ENCODE assay signal across 24 cellular contexts in the genomic region with DNA sequence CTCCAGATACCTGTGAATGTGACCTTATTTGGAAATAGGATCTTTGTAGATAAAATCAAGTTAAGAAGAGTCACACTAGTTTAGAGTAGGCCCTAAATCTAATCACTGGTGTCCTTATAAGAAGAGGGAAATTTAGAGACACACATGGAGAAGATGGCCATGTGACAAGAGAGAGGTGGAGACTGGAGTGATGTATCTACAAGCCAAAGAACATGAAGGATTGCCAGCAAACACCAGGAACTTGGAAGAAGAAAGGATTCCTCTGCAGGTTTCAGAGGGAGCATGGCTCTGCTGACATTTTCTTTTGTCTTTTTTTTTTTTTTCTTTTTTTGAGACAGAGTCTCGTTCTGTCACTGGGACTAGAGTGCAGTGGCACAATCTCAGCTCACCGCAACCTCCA. TPM values are rescaled to one million over a fixed set of nuclear protein-coding genes. Genes with fewer than 3 reads are reported as not detected.
DNase-seq lines count a peak whose midpoint lies in the region; ATAC-seq and TF ChIP-seq lines count a peak whose summit lies in the region.
"Had no signal": no experiment of that assay in that cellular context is flagged by ENCODE, and none has a peak within 500 bp of the region (broad histone marks: within the 10 kb centered on the region; RNA-seq: fewer than 3 reads in every experiment).

No MANE protein-coding gene starts in this region.

- intact Hi-C loops in tibial artery (cut with DNase I; ENCODE audit: low total_unique reads), result no loop called here

- H3K36me3 ChIP-seq in DND-41 (ENCODE audit: insufficient read depth, low read length), result peaks cover 59% of the 10 kb centered on the region
- H3K36me3 ChIP-seq in tibial artery, result no peaks in the 10 kb centered on the region
- H3K36me3 ChIP-seq in BE2C, result no peaks in the 10 kb centered on the region
- H3K36me3 ChIP-seq: tibial nerve had no signal

- POLR2A ChIA-PET in activated naive CD8-positive, alpha-beta T cell treated with anti-CD3 and anti-CD28 coated beads, Interleukin-2, amount 10 ng/mL, durations not matched to agents 7 days and 5 days (lab: Charles Lee), result interaction anchor here (1.8 kb wide), 1 partner anchor 9 kb away, joined by 4 read pairs; no protein-coding TSS in a partner anchor

- no peak overlapping the region for H3K4me3 ChIP-seq in DND-41 (ENCODE audit: low read depth in 1 of 2, low read length in 2 of 2)
- H3K4me3 ChIP-seq in tibial artery, result no peak overlapping the region
- no peak overlapping the region for H3K4me3 ChIP-seq in BE2C (ENCODE audit: low read depth, low read length)
- H3K4me3 ChIP-seq: GM12878, tibial nerve had no signal

- H2AFZ ChIP-seq in DND-41 (ENCODE audit: low read depth, low read length), result no peak overlapping the region

- H3K27me3 ChIP-seq in DND-41 (ENCODE audit: insufficient read depth, low read length, poor library complexity) (no peaks in the 10 kb centered on the region), tibial artery (no peaks in the 10 kb centered on the region), BE2C (no peaks in the 10 kb centered on the region)
- H3K27me3 ChIP-seq: tibial nerve had no signal

- ATAC-seq in DND-41 (ENCODE audit: insufficient read depth, low read depth), result no peak
- ATAC-seq in activated naive CD8-positive, alpha-beta T cell treated with anti-CD3 and anti-CD28 coated beads, Interleukin-2, amount 10 ng/mL, durations not matched to agents 7 days and 5 days (ENCODE audit: low read depth), result no peak
- ATAC-seq in natural killer cell treated with Interleukin-12 subunit alpha and Interleukin-12 subunit beta and Interleukin-15 and Interleukin-18, amount 100 ng/mL, for 72 hours, result no peak
- ATAC-seq: activated T-cell treated with anti-CD3 and anti-CD28 coated beads, Interleukin-2, amount 50 U/mL, for 4 hours; GM12878 had no signal

- H3K27ac ChIP-seq in DND-41 (ENCODE audit: low read length), result 0 out of 2 replicates have a peak overlapping the region, but pooled peaks have one; percentile 15
- H3K27ac ChIP-seq in tibial artery, result no peak overlapping the region
- H3K27ac ChIP-seq: 22Rv1 had no signal

- H3K4me3 Mint-ChIP-seq in T-helper 1 cell treated with Interleukin-12 subunit alpha and Interleukin-12 subunit beta and Interleukin-4 antibody, amounts not matched to agents 30 μg/mL and 1 μg/mL, for 36 hours, result no peak overlapping the region
- peak overlapping the region; percentile 17 for H3K4me3 Mint-ChIP-seq in activated naive CD8-positive, alpha-beta T cell treated with anti-CD3 and anti-CD28 coated beads, Interleukin-2, amount 10 ng/mL, durations not matched to agents 7 days and 5 days
- H3K4me3 Mint-ChIP-seq in natural killer cell treated with Interleukin-12 subunit alpha and Interleukin-12 subunit beta and Interleukin-15 and Interleukin-18, amount 100 ng/mL, for 72 hours, result peak overlapping the region; percentile 63
- H3K4me3 Mint-ChIP-seq: activated T-cell treated with anti-CD3 and anti-CD28 coated beads, Interleukin-2, amount 50 U/mL, for 4 hours; H9 had no signal

- H3K27me3 Mint-ChIP-seq in T-helper 1 cell treated with Interleukin-12 subunit alpha and Interleukin-12 subunit beta and Interleukin-4 antibody, amounts not matched to agents 30 μg/mL and 1 μg/mL, for 36 hours (ENCODE audit: low read depth), result no peaks in the 10 kb centered on the region
- no peaks in the 10 kb centered on the region for H3K27me3 Mint-ChIP-seq in activated naive CD8-positive, alpha-beta T cell treated with anti-CD3 and anti-CD28 coated beads, Interleukin-2, amount 10 ng/mL, durations not matched to agents 7 days and 5 days
- no peaks in the 10 kb centered on the region for H3K27me3 Mint-ChIP-seq in natural killer cell treated with Interleukin-12 subunit alpha and Interleukin-12 subunit beta and Interleukin-15 and Interleukin-18, amount 100 ng/mL, for 72 hours
- H3K27me3 Mint-ChIP-seq: activated CD4-positive, alpha-beta T cell treated with anti-CD3 and anti-CD28 coated beads, Interleukin-2, amount 10 ng/mL, durations not matched to agents 24 days and 14 days had no signal

- no peaks in the 10 kb centered on the region for H3K9me3 Mint-ChIP-seq in T-helper 1 cell treated with Interleukin-12 subunit alpha and Interleukin-12 subunit beta and Interleukin-4 antibody, amounts not matched to agents 30 μg/mL and 1 μg/mL, for 36 hours
- H3K9me3 Mint-ChIP-seq in activated naive CD8-positive, alpha-beta T cell treated with anti-CD3 and anti-CD28 coated beads, Interleukin-2, amount 10 ng/mL, durations not matched to agents 7 days and 5 days, result no peaks in the 10 kb centered on the region
- H3K9me3 Mint-ChIP-seq in natural killer cell treated with Interleukin-12 subunit alpha and Interleukin-12 subunit beta and Interleukin-15 and Interleukin-18, amount 100 ng/mL, for 72 hours, result no peaks in the 10 kb centered on the region
- H3K9me3 Mint-ChIP-seq: activated T-cell treated with anti-CD3 and anti-CD28 coated beads, Interleukin-2, amount 50 U/mL, for 4 hours; H9 had no signal

- peaks cover 45% of the 10 kb centered on the region for H3K36me3 Mint-ChIP-seq in T-helper 1 cell treated with Interleukin-12 subunit alpha and Interleukin-12 subunit beta and Interleukin-4 antibody, amounts not matched to agents 30 μg/mL and 1 μg/mL, for 36 hours (ENCODE audit: low read depth)
- H3K36me3 Mint-ChIP-seq in activated naive CD8-positive, alpha-beta T cell treated with anti-CD3 and anti-CD28 coated beads, Interleukin-2, amount 10 ng/mL, durations not matched to agents 7 days and 5 days, result peaks cover 45% of the 10 kb centered on the region
- H3K36me3 Mint-ChIP-seq in natural killer cell treated with Interleukin-12 subunit alpha and Interleukin-12 subunit beta and Interleukin-15 and Interleukin-18, amount 100 ng/mL, for 72 hours, result peaks cover 17% of the 10 kb centered on the region

- H3K79me2 ChIP-seq in DND-41 (ENCODE audit: insufficient read depth, low read length), result peaks cover 96% of the 10 kb centered on the region

- H3K4me1 Mint-ChIP-seq in T-helper 1 cell treated with Interleukin-12 subunit alpha and Interleukin-12 subunit beta and Interleukin-4 antibody, amounts not matched to agents 30 μg/mL and 1 μg/mL, for 36 hours (ENCODE audit: low read depth), result peaks cover 87% of the 10 kb centered on the region
- peaks cover 81% of the 10 kb centered on the region for H3K4me1 Mint-ChIP-seq in activated naive CD8-positive, alpha-beta T cell treated with anti-CD3 and anti-CD28 coated beads, Interleukin-2, amount 10 ng/mL, durations not matched to agents 7 days and 5 days
- peaks cover 78 to 89% of the 10 kb centered on the region in 2 donors for H3K4me1 Mint-ChIP-seq in natural killer cell treated with Interleukin-12 subunit alpha and Interleukin-12 subunit beta and Interleukin-15 and Interleukin-18, amount 100 ng/mL, for 72 hours (ENCODE audit: low read depth in 2 of 2)

- H4K20me1 ChIP-seq in DND-41 (ENCODE audit: insufficient read depth, low read length), result peaks cover 38% of the 10 kb centered on the region; the same call in 1 of the 2 replicates

- H3K4me2 ChIP-seq in DND-41 (ENCODE audit: insufficient read depth, low read length), result no peak overlapping the region
- H3K4me2 ChIP-seq: SK-N-SH had no signal

- TF ChIP-seq CTCF in DND-41 (IDR thresholded peaks at IDR 0.05; ENCODE audit: borderline replicate concordance, extremely low read depth, low read length, poor library complexity, severe bottlenecking) (no peak), tibial artery (IDR thresholded peaks at IDR 0.05) (no peak), BE2C (IDR thresholded peaks at IDR 0.05; ENCODE audit: low read depth, low read length) (no peak)

- H3K9me3 ChIP-seq in DND-41 (ENCODE audit: insufficient read depth, low read length, severe bottlenecking) (no peaks in the 10 kb centered on the region), tibial artery (no peaks in the 10 kb centered on the region), BE2C (no peaks in the 10 kb centered on the region)
- H3K9me3 ChIP-seq: SK-N-SH, tibial nerve had no signal

- no peak overlapping the region for H3K9ac ChIP-seq in DND-41 (ENCODE audit: low read depth, low read length)
- H3K9ac ChIP-seq: SK-N-SH had no signal

- DNase-seq in T-helper 1 cell (no peak), DND-41 (no peak), pons (ENCODE audit: low spot score) (no peak), tibial artery (no peak), BE2C (no peak)
- no peak for DNase-seq in activated naive CD8-positive, alpha-beta T cell treated with anti-CD3 and anti-CD28 coated beads, Interleukin-2, amount 10 ng/mL, durations not matched to agents 7 days and 5 days
- DNase-seq in natural killer cell treated with Interleukin-12 subunit alpha and Interleukin-12 subunit beta and Interleukin-15 and Interleukin-18, amount 100 ng/mL, for 72 hours (ENCODE audit: low spot score), result no peak
- DNase-seq: activated CD4-positive, alpha-beta T cell treated with anti-CD3 and anti-CD28 coated beads, Interleukin-2, amount 10 ng/mL, durations not matched to agents 24 days and 14 days; activated T-cell treated with anti-CD3 and anti-CD28 coated beads, Interleukin-2, amount 50 U/mL, for 4 hours; amygdala; effector CD4-positive, alpha-beta T cell; H9; Karpas-422; left colon; midbrain; NCI-H1092 treated with DMSO at 0.1 percent for 48 hours; NCI-H2029 treated with DMSO at 0.1 percent for 48 hours; NK-92 treated with Interleukin-12 subunit alpha and Interleukin-12 subunit beta, amount 100 ng/mL, for 24 hours; retina; SK-N-SH had no signal

- peak overlapping the region; percentile 79 for H3K27ac Mint-ChIP-seq in T-helper 1 cell treated with Interleukin-12 subunit alpha and Interleukin-12 subunit beta and Interleukin-4 antibody, amounts not matched to agents 30 μg/mL and 1 μg/mL, for 36 hours
- H3K27ac Mint-ChIP-seq in activated naive CD8-positive, alpha-beta T cell treated with anti-CD3 and anti-CD28 coated beads, Interleukin-2, amount 10 ng/mL, durations not matched to agents 7 days and 5 days, result peak overlapping the region; percentile 90
- peak overlapping the region; percentile 83 to 93 for H3K27ac Mint-ChIP-seq in natural killer cell treated with Interleukin-12 subunit alpha and Interleukin-12 subunit beta and Interleukin-15 and Interleukin-18, amount 100 ng/mL, for 72 hours
- H3K27ac Mint-ChIP-seq: H9 had no signal

- H3K4me1 ChIP-seq in DND-41 (ENCODE audit: insufficient read depth, low read length) (peaks cover 69% of the 10 kb centered on the region), tibial artery (peaks cover 5 to 23% (median 19%) of the 10 kb centered on the region in 4 donors), BE2C (no peaks in the 10 kb centered on the region)

RNA-seq across cellular contexts. Expression of gene ARHGEF3, which starts 20.8 kb away (rescaled TPM):
- 100 to 1,000 TPM; 130 TPM for total RNA-seq in activated naive CD8-positive, alpha-beta T cell treated with anti-CD3 and anti-CD28 coated beads, Interleukin-2, amount 10 ng/mL, durations not matched to agents 7 days and 5 days
- 100 to 1,000 TPM in 1 of 2 donors, 10 to 100 TPM in 1; 42.9 to 102 TPM for total RNA-seq in natural killer cell treated with Interleukin-12 subunit alpha and Interleukin-12 subunit beta and Interleukin-15 and Interleukin-18, amount 100 ng/mL, for 72 hours
- polyA plus RNA-seq in BE2C (2012; ENCODE audit: insufficient read depth, insufficient read length, low read depth), result 4.6 TPM
